Comparison of ENCODE assay signal across 1 cellular context in the genomic region with DNA sequence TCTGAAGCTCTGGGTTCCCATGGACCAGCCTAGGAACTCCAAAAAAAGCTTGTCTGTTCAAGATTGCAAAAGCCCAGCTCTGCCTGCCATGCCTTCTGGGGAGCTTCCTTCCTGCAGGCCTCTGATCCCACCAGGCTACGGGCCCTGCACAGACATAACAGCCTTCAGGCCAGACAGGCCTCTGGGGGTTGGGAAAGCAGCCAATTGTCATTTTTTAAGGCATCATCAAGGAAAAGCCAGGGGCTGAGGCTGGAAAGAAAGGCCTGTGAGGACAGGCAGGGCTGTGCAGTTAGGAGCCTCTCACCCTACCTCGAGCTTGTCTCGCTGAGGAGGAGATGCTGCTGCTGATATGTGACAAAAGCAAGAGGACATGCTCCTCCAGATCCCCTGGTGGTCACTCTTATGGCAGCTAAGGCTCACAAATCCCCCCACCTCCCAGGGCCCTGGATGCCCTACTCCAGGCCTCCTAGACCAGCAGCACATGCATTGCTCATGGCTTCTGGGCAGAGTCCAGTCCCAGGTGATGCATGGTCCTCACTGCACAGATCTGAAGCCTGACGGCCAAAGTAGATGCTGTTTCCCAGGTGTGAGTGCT.
TF ChIP-seq lines count a peak whose summit lies in the region.

No MANE protein-coding gene starts in this region.

TF ChIP-seq in WTC11, 78 proteins besides CTCF, POLR2A, EP300 and RAD21 (continued from another document):
- no peak for TF ChIP-seq ATF2 (CRISPR knock-in tag; IDR thresholded peaks at IDR 0.05; ENCODE audit: borderline replicate concordance, low read depth)
- no peak for TF ChIP-seq ERG (CRISPR knock-in tag; IDR thresholded peaks at IDR 0.05)
- no peak for TF ChIP-seq HMGA2 (CRISPR knock-in tag; IDR thresholded peaks at IDR 0.05)
- TF ChIP-seq ZNF416 (CRISPR knock-in tag; IDR thresholded peaks at IDR 0.05), result no peak
- TF ChIP-seq TEAD4 (CRISPR knock-in tag; IDR thresholded peaks at IDR 0.05), result no peak
- no peak for TF ChIP-seq PRRX2 (CRISPR knock-in tag; IDR thresholded peaks at IDR 0.05)
- TF ChIP-seq NR2C2 (CRISPR knock-in tag; IDR thresholded peaks at IDR 0.05), result no peak
- no peak for TF ChIP-seq TCF7 (CRISPR knock-in tag; IDR thresholded peaks at IDR 0.05; ENCODE audit: low read depth)
- TF ChIP-seq CREM (CRISPR knock-in tag; IDR thresholded peaks at IDR 0.05), result no peak
- no peak for TF ChIP-seq ELF4 (CRISPR knock-in tag; IDR thresholded peaks at IDR 0.05; ENCODE audit: low read depth)
- no peak for TF ChIP-seq ZNF512 (CRISPR knock-in tag; IDR thresholded peaks at IDR 0.05; ENCODE audit: borderline replicate concordance)
- no peak for TF ChIP-seq ZNF138 (CRISPR knock-in tag; conservative IDR thresholded peaks at IDR 0.05)
